8 cellular contexts compared by ENCODE assay signal in the genomic region with DNA sequence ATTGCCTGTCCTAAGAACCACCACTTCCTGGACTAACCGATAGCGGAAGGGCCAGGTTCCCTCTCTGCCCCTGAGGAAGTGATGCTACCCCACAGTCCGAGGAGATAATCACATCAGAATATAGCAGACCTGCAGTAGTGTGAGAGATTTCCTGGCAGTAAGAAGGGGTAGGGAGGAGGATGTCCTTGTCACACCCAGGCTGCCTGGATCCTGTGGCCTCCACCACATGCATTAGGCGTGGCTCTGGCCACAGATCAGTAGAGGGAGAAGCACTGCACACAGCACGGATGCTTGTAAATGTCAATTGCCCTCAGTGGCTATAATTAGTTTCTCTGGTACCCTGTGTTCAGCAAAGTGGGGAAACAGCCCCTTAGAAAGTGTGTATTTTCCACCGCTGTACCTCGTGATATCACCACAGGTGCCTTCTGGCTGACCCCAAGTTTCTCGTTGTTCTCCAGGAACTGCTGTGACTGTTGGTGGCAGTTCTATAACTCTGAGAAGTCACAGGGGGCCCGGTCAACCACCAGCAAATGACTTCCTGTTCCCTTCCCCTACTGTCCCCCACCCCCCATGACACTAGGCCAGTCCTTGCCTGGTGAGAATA.
A peak's percentile ranks its signal among the peaks of the same experiment; 100 is the strongest.
DNase-seq lines count a peak whose midpoint lies in the region; ATAC-seq and TF ChIP-seq lines count a peak whose summit lies in the region.

No MANE protein-coding gene starts in this region.

- peaks cover 22% of the 10 kb centered on the region for H3K36me3 ChIP-seq in OCI-LY7 (ENCODE audit: insufficient read depth, low read length)
- H3K36me3 ChIP-seq in mucosa of descending colon (ENCODE audit: low read depth) = no peaks in the 10 kb centered on the region

- TF ChIP-seq CTCF in OCI-LY7 (conservative IDR thresholded peaks at IDR 0.05; ENCODE audit: low read length) = no peak
- no peak for TF ChIP-seq CTCF in mucosa of descending colon (IDR thresholded peaks at IDR 0.05)

- H3K4me1 ChIP-seq in OCI-LY7 (ENCODE audit: insufficient read depth, low read length, poor library complexity, severe bottlenecking) (peaks cover 95% of the 10 kb centered on the region), mucosa of descending colon (ENCODE audit: low read depth) (no peaks in the 10 kb centered on the region)

- CTCF ChIA-PET in activated CD4-positive, alpha-beta T cell treated with anti-CD3 and anti-CD28 coated beads for 36 hours (lab: Charles Lee) = no interaction called here
- CTCF ChIA-PET in OCI-LY7 (lab: Charles Lee; ENCODE audit: unreplicated experiment) = interaction anchor here (0.8 to 1.2 kb wide), 2 partner anchors 15 to 21 kb away, joined by 3 read pairs; no protein-coding TSS in a partner anchor

- H3K9me3 Mint-ChIP-seq in activated CD4-positive, alpha-beta T cell treated with anti-CD3 and anti-CD28 coated beads for 36 hours (ENCODE audit: low read depth) = no peaks in the 10 kb centered on the region

- H2AFZ ChIP-seq in OCI-LY7 (ENCODE audit: low read length) = peak overlapping the region; percentile 5; the same call in 1 of the 2 replicates

- DNase-seq in activated CD4-positive, alpha-beta T cell treated with anti-CD3 and anti-CD28 coated beads for 36 hours = no peak
- DNase-seq in activated CD4-positive, alpha-beta T cell treated with anti-CD3 and anti-CD28 coated beads for 4 hours = no peak
- DNase-seq in OCI-LY7 (ENCODE audit: low spot score) (peak; percentile 90), mucosa of descending colon (peak in 2 of 3 donors; percentile 34 to 69), NCI-H2107 (lab: John Stamatoyannopoulos, UW) (no peak), midbrain (lab: John Stamatoyannopoulos, UW) (no peak), NCI-H1048 (lab: John Stamatoyannopoulos, UW) (no peak)

- H3K79me2 ChIP-seq in OCI-LY7 (ENCODE audit: insufficient read depth, low read depth, low read length) = peaks cover 10% of the 10 kb centered on the region; the same call in 1 of the 2 replicates

- BruUV-seq in OCI-LY7 (replicated peaks; lab: Mats Ljungman, UMichigan) = no TSS peak

- no peaks in the 10 kb centered on the region for H4K20me1 ChIP-seq in OCI-LY7 (ENCODE audit: insufficient read depth, low read length)

- H3K27ac ChIP-seq in OCI-LY7 (ENCODE audit: low read depth, low read length, poor library complexity, severe bottlenecking) = peak overlapping the region; percentile 92

- no peak overlapping the region for H3K4me3 Mint-ChIP-seq in activated CD4-positive, alpha-beta T cell treated with anti-CD3 and anti-CD28 coated beads for 36 hours

- H3K4me1 Mint-ChIP-seq in activated CD4-positive, alpha-beta T cell treated with anti-CD3 and anti-CD28 coated beads for 36 hours = peaks cover 62% of the 10 kb centered on the region

- no peaks in the 10 kb centered on the region for H3K9me3 ChIP-seq in OCI-LY7 (ENCODE audit: low read length)
- no peaks in the 10 kb centered on the region for H3K9me3 ChIP-seq in mucosa of descending colon

- no peaks in the 10 kb centered on the region for H3K36me3 Mint-ChIP-seq in activated CD4-positive, alpha-beta T cell treated with anti-CD3 and anti-CD28 coated beads for 36 hours (ENCODE audit: low read depth)

- H3K27me3 Mint-ChIP-seq in activated CD4-positive, alpha-beta T cell treated with anti-CD3 and anti-CD28 coated beads for 36 hours = peaks cover 2% of the 10 kb centered on the region

- H3K4me2 ChIP-seq in OCI-LY7 (ENCODE audit: low read length) = peak overlapping the region; percentile 60

- intact Hi-C loops in activated CD4-positive, alpha-beta T cell treated with anti-CD3 and anti-CD28 coated beads for 36 hours (cut with DNase I, micrococcal nuclease) = no loop called here
- intact Hi-C loops in OCI-LY7 (cut with micrococcal nuclease; ENCODE audit: unreplicated experiment) (loop anchor here (1.0 kb wide), 2 partner anchors 21 to 37 kb away; no protein-coding TSS in a partner anchor), mucosa of descending colon (cut with DNase I, micrococcal nuclease) (no loop called here)

- H3K9me2 ChIP-seq in OCI-LY7 (ENCODE audit: insufficient read depth, low read length) = no peaks in the 10 kb centered on the region

- H3K4me3 ChIP-seq in OCI-LY7 (ENCODE audit: low read depth, low read length, poor library complexity, severe bottlenecking) (peak overlapping the region; percentile 47), mucosa of descending colon (no peak overlapping the region)

- POLR2A ChIA-PET in activated CD4-positive, alpha-beta T cell treated with anti-CD3 and anti-CD28 coated beads for 36 hours (lab: Charles Lee) = no interaction called here
- POLR2A ChIA-PET in OCI-LY7 (lab: Charles Lee) = interaction anchor here (0.9 to 3.4 kb wide), 15 partner anchors 10 to 63 kb away, joined by 3 to 29 read pairs (median 5); no protein-coding TSS in a partner anchor

- H3K27ac Mint-ChIP-seq in activated CD4-positive, alpha-beta T cell treated with anti-CD3 and anti-CD28 coated beads for 36 hours = peak overlapping the region; percentile 35

- ATAC-seq in activated CD4-positive, alpha-beta T cell treated with anti-CD3 and anti-CD28 coated beads for 36 hours = peak; percentile 32
- ATAC-seq in HG02840 (IDR thresholded peaks at IDR 0.05; ENCODE audit: low FRiP score, unreplicated experiment) (peak; percentile 76), mucosa of descending colon (peak; percentile 80)

Comparison
In these comparisons a context has a peak if more than half of its experiments do, and no peak if none do; other contexts are left out.
1. DNase-seq: peak in OCI-LY7 (single experiment) and mucosa of descending colon (2 of 3); none in activated CD4-positive, alpha-beta T cell treated with anti-CD3 and anti-CD28 coated beads for 36 hours (single experiment), activated CD4-positive, alpha-beta T cell treated with anti-CD3 and anti-CD28 coated beads for 4 hours (0 of 2), NCI-H2107 (single experiment), midbrain (single experiment) and NCI-H1048 (single experiment).
2. Peak in every context shown above with its lines, with median percentiles within 50 percentile points of each other: ATAC-seq.